Comparison of ENCODE assay signal across 8 cellular contexts in the genomic region with DNA sequence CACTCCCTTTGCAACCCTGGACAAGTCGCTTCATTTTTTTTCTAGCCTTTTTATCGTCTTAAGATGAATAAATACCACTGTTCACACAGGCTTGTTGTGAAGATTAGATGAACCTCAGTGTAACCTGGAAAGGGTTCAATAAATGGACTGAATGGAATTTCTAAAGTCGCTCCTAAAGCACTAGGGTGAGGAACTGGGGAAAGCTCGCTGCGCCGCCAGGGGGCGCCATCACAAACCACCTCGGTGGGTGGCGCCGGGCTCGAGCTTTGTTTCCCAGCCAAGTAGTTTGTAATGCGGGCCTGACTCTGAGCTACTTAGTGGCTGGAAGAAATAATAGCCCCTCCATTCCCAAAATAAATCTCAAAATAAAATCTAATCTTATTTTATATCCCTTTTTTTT. TPM values are rescaled to one million over a fixed set of nuclear protein-coding genes. Genes with fewer than 3 reads are reported as not detected.
DNase-seq lines count a peak whose midpoint lies in the region; ATAC-seq and TF ChIP-seq lines count a peak whose summit lies in the region.

No MANE protein-coding gene starts in this region.

- no peak overlapping the region for H3K4ac ChIP-seq in trophoblast cell (ENCODE audit: low read depth, low read length)

- H3K79me1 ChIP-seq in trophoblast cell (ENCODE audit: low read length), result no peaks in the 10 kb centered on the region

- H2AK5ac ChIP-seq in trophoblast cell (ENCODE audit: low read length), result no peak overlapping the region

- H4K12ac ChIP-seq in trophoblast cell (ENCODE audit: low read depth, low read length), result no peak overlapping the region

- H2AFZ ChIP-seq in trophoblast cell (ENCODE audit: insufficient read depth, low read length, poor library complexity), result no peak overlapping the region

- no peak overlapping the region for H4K8ac ChIP-seq in trophoblast cell (ENCODE audit: low read depth, low read length)

- no peak overlapping the region for H3K27ac ChIP-seq in trophoblast cell (ENCODE audit: low read depth, low read length)

- DNase-seq in SIG-M5 treated with dmso at 0.1 percent for 504 hours (lab: John Stamatoyannopoulos, UW; ENCODE audit: unreplicated experiment) (peak; percentile 36), SIG-M5 (lab: John Stamatoyannopoulos, UW) (no peak), NCI-H748 (lab: John Stamatoyannopoulos, UW; ENCODE audit: unreplicated experiment) (peak; percentile 79), fibroblast of mammary gland (ENCODE audit: low read depth) (peak; percentile 34), trophoblast cell (peak; percentile 18 to 46), NCI-H1092 treated with DMSO at 0.1 percent for 48 hours (lab: John Stamatoyannopoulos, UW) (no peak)
- DNase-seq in activated CD8-positive, alpha-beta memory T cell treated with anti-CD3 and anti-CD28 coated beads, Interleukin-2, amount 50 U/mL, for 48 hours, result peak; percentile 95

- H3K27me3 ChIP-seq in trophoblast cell (ENCODE audit: insufficient read depth, low read length), result no peaks in the 10 kb centered on the region

- H2BK12ac ChIP-seq in trophoblast cell (ENCODE audit: low read length), result no peak overlapping the region

- H3K9me3 ChIP-seq in trophoblast cell (ENCODE audit: insufficient read depth, low read depth, low read length), result peaks cover 3% of the 10 kb centered on the region

- H2BK120ac ChIP-seq in trophoblast cell (ENCODE audit: insufficient read depth, low read length, poor library complexity), result no peak overlapping the region

- no peak overlapping the region for H2BK5ac ChIP-seq in trophoblast cell (ENCODE audit: low read depth, low read length, poor library complexity)

- H3K79me2 ChIP-seq in trophoblast cell (ENCODE audit: control insufficient read depth, insufficient read depth, low read length, poor library complexity), result no peaks in the 10 kb centered on the region

- H3K18ac ChIP-seq in trophoblast cell (ENCODE audit: low read length), result no peak overlapping the region

- no peak overlapping the region for H3K14ac ChIP-seq in trophoblast cell (ENCODE audit: low read length)

- no CpG with 5 or more reads among the region's 12 CpGs for WGBS in trophoblast cell (ENCODE audit: extremely low coverage, insufficient coverage, insufficient read length)

- H3K4me3 ChIP-seq in fibroblast of mammary gland (ENCODE audit: control insufficient read depth, low read depth, low read length) (no peak overlapping the region), trophoblast cell (ENCODE audit: low read depth, low read length) (no peak overlapping the region)

- H3K9ac ChIP-seq in trophoblast cell (ENCODE audit: low read length), result no peak overlapping the region

- peaks cover 0 to 1% of the 10 kb centered on the region in 2 experiments for H3K4me1 ChIP-seq in trophoblast cell (ENCODE audit: control insufficient read depth in 1 of 2, insufficient read depth in 2 of 2, low read length in 2 of 2)

- no peaks in the 10 kb centered on the region for H3K36me3 ChIP-seq in trophoblast cell (ENCODE audit: control insufficient read depth in 1 of 2, insufficient read depth in 2 of 2, low read length in 2 of 2)

- peak; percentile 72 for TF ChIP-seq CTCF in fibroblast of mammary gland (conservative IDR thresholded peaks at IDR 0.05; ENCODE audit: control insufficient read depth, insufficient read depth, low read depth, low read length)

- no peak overlapping the region for H3K4me2 ChIP-seq in trophoblast cell (ENCODE audit: low read length)

- no peak overlapping the region for H3K23ac ChIP-seq in trophoblast cell (ENCODE audit: low read length)

- no peak for ATAC-seq in GM18868 (IDR thresholded peaks at IDR 0.05; ENCODE audit: unreplicated experiment)

- no peak overlapping the region for H4K91ac ChIP-seq in trophoblast cell (ENCODE audit: low read depth, low read length)

RNA-seq across cellular contexts. Expression of gene CEACAM6, which starts 2.2 kb away (rescaled TPM):
- polyA plus RNA-seq in trophoblast cell (2013), result not detected in 2 replicates

RNA-seq across cellular contexts. Expression of gene CEACAM3, which starts 43.2 kb away (rescaled TPM):
- not detected in 2 replicates for polyA plus RNA-seq in trophoblast cell (2013)

RNA-seq across cellular contexts. Expression of gene CEACAM5, which starts 44.7 kb away (rescaled TPM):
- not detected in 2 replicates for polyA plus RNA-seq in trophoblast cell (2013)

Comparison
In these comparisons a context has a peak if more than half of its experiments do, and no peak if none do; other contexts are left out.
1. DNase-seq: peak in SIG-M5 treated with dmso at 0.1 percent for 504 hours (single experiment), NCI-H748 (single experiment), activated CD8-positive, alpha-beta memory T cell treated with anti-CD3 and anti-CD28 coated beads, Interleukin-2, amount 50 U/mL, for 48 hours (single experiment), fibroblast of mammary gland (single experiment) and trophoblast cell (2 of 2); none in SIG-M5 (single experiment) and NCI-H1092 treated with DMSO at 0.1 percent for 48 hours (single experiment).